Comparison of ENCODE assay signal across 1 cellular context in the genomic region with DNA sequence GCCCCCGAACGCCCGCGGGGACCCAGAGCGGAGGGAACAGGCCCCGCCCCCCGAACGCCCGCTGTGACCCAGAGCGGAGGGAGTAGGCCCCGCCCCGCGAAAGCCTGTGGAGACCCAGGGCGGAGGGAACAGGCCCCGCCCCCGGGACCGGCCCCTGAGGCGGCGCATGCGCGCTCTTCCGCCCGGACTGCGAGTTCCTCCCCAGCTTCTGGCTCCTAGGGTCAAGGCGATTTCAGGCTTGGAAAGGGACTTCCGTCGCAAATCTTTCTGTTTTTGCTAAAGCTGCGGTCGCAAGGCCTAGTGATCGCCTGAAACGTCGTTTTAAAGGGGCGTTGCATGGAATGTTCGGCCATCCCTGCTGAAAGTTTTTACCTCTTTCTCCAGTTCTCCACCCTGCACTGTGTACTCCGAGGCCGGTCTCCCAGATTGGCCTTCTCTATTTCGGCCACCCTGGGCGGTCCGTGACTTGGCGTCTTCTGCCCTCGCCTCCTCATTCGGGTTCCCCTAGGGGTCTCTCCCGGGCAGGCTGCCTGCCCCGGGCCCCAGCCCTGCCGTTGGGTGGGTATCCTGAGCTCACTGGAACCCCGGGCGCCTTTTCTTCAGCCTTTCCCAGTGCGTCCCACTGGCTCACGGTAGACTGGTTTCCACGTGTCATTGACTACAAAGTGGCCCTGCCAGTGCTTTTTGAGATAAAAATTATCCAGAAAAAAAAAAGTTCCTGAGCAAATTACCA.
A peak's percentile ranks its signal among the peaks of the same experiment; 100 is the strongest.
TF ChIP-seq lines count a peak whose summit lies in the region.

No MANE protein-coding gene starts in this region.

TF ChIP-seq in K562, 482 proteins besides CTCF, POLR2A, EP300 and RAD21 (continued from another document and continues in another):
- TF ChIP-seq ZNF165 (CRISPR knock-in tag; IDR thresholded peaks at IDR 0.05; ENCODE audit: borderline replicate concordance) (no peak), FOXK2 (conservative IDR thresholded peaks at IDR 0.05 in 1 of 2, IDR thresholded peaks at IDR 0.05 in 1 of 2; ENCODE audit: low read depth in 2 of 2) (no peak; a peak in 1 of 4 replicates), STAT5A (IDR thresholded peaks at IDR 0.05; ENCODE audit: borderline replicate concordance, low read length) (no peak), POU5F1 (IDR thresholded peaks at IDR 0.05; ENCODE audit: borderline replicate concordance, low read depth, low read length, partially characterized antibody) (no peak), POLR2H (tag; IDR thresholded peaks at IDR 0.05; ENCODE audit: low read depth) (peak; percentile 89), ZNF445 (CRISPR knock-in tag; IDR thresholded peaks at IDR 0.05; ENCODE audit: low read depth) (no peak), NFE2L1 (tag; IDR thresholded peaks at IDR 0.05; ENCODE audit: borderline replicate concordance, low read depth) (no peak), RBM14 (IDR thresholded peaks at IDR 0.05; ENCODE audit: borderline replicate concordance, insufficient read depth, low read depth, low read length) (no peak), POLR3G (IDR thresholded peaks at IDR 0.05; ENCODE audit: extremely low read depth, insufficient read length, insufficient replicate concordance) (no peak), SREBF2 (CRISPR knock-in tag; IDR thresholded peaks at IDR 0.05) (no peak), JUN (IDR thresholded peaks at IDR 0.05; ENCODE audit: borderline replicate concordance, low read depth, low read length) (no peak), JUN (CRISPR knock-in tag; IDR thresholded peaks at IDR 0.05; ENCODE audit: borderline replicate concordance) (no peak), MIER1 (IDR thresholded peaks at IDR 0.05; ENCODE audit: low read depth) (no peak), CEBPB (tag; IDR thresholded peaks at IDR 0.05) (no peak), POLR2B (IDR thresholded peaks at IDR 0.05; ENCODE audit: low read depth, partially characterized antibody) (peak; percentile 95), MCM2 (IDR thresholded peaks at IDR 0.05; ENCODE audit: low read depth) (no peak), ZNF140 (CRISPR knock-in tag; IDR thresholded peaks at IDR 0.05) (no peak), ZNF282 (CRISPR knock-in tag; IDR thresholded peaks at IDR 0.05) (no peak), HCFC1 (IDR thresholded peaks at IDR 0.05; ENCODE audit: low read depth, low read length) (peak; percentile 38; the same call in 1 of the 2 replicates), ZNF778 (CRISPR knock-in tag; IDR thresholded peaks at IDR 0.05) (no peak), MEIS2 (IDR thresholded peaks at IDR 0.05; ENCODE audit: partially characterized antibody) (peak; percentile 68), ZNF785 (CRISPR knock-in tag; IDR thresholded peaks at IDR 0.05) (no peak), ZNF609 (CRISPR knock-in tag; IDR thresholded peaks at IDR 0.05; ENCODE audit: borderline replicate concordance) (no peak), ZNF707 (CRISPR knock-in tag; conservative IDR thresholded peaks at IDR 0.05) (no peak), ZNF668 (CRISPR knock-in tag; IDR thresholded peaks at IDR 0.05) (peak; percentile 86), CREB1 (IDR thresholded peaks at IDR 0.05) (peak; percentile 72), CREB1 (CRISPR knock-in tag; IDR thresholded peaks at IDR 0.05) (no peak), ZNF354B (CRISPR knock-in tag; IDR thresholded peaks at IDR 0.05) (no peak), HDAC8 (tag; IDR thresholded peaks at IDR 0.05) (peak; percentile 70; the same call in 1 of the 2 replicates), ZNF780A (CRISPR knock-in tag; IDR thresholded peaks at IDR 0.05) (no peak), TCFL5 (CRISPR knock-in tag; conservative IDR thresholded peaks at IDR 0.05) (no peak), ARID4B (CRISPR knock-in tag; IDR thresholded peaks at IDR 0.05) (no peak), SAFB2 (IDR thresholded peaks at IDR 0.05; ENCODE audit: borderline replicate concordance, low read depth, low read length, severe bottlenecking) (no peak), SAP30 (IDR thresholded peaks at IDR 0.05; ENCODE audit: borderline replicate concordance, insufficient read depth, low read depth, low read length, poor library complexity, severe bottlenecking) (no peak), ZNF175 (CRISPR knock-in tag; IDR thresholded peaks at IDR 0.05; ENCODE audit: low read depth) (peak; percentile 85), MXD1 (CRISPR knock-in tag; IDR thresholded peaks at IDR 0.05; ENCODE audit: borderline replicate concordance, poor library complexity, severe bottlenecking) (no peak), TFAM (CRISPR knock-in tag; conservative IDR thresholded peaks at IDR 0.05) (no peak), POLR2G (IDR thresholded peaks at IDR 0.05; ENCODE audit: low read depth, low read length) (peak; percentile 87)
- TF ChIP-seq, protein P1, sequence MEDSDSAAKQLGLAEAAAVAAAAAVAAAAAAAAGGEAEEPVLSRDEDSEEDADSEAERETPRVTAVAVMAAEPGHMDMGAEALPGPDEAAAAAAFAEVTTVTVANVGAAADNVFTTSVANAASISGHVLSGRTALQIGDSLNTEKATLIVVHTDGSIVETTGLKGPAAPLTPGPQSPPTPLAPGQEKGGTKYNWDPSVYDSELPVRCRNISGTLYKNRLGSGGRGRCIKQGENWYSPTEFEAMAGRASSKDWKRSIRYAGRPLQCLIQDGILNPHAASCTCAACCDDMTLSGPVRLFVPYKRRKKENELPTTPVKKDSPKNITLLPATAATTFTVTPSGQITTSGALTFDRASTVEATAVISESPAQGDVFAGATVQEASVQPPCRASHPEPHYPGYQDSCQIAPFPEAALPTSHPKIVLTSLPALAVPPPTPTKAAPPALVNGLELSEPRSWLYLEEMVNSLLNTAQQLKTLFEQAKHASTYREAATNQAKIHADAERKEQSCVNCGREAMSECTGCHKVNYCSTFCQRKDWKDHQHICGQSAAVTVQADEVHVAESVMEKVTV (CRISPR knock-in tag; IDR thresholded peaks at IDR 0.05): no peak
- TF ChIP-seq, protein P2, sequence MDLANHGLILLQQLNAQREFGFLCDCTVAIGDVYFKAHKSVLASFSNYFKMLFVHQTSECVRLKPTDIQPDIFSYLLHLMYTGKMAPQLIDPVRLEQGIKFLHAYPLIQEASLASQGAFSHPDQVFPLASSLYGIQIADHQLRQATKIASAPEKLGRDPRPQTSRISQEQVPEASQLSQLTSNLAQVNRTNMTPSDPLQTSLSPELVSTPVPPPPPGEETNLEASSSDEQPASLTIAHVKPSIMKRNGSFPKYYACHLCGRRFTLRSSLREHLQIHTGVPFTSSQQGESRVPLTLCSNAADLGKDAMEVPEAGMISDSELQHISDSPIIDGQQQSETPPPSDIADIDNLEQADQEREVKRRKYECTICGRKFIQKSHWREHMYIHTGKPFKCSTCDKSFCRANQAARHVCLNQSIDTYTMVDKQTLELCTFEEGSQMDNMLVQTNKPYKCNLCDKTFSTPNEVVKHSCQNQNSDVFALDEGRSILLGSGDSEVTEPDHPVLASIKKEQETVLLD (IDR thresholded peaks at IDR 0.05): peak; percentile 68; the same call in 1 of the 2 replicates
- TF ChIP-seq, protein P3, sequence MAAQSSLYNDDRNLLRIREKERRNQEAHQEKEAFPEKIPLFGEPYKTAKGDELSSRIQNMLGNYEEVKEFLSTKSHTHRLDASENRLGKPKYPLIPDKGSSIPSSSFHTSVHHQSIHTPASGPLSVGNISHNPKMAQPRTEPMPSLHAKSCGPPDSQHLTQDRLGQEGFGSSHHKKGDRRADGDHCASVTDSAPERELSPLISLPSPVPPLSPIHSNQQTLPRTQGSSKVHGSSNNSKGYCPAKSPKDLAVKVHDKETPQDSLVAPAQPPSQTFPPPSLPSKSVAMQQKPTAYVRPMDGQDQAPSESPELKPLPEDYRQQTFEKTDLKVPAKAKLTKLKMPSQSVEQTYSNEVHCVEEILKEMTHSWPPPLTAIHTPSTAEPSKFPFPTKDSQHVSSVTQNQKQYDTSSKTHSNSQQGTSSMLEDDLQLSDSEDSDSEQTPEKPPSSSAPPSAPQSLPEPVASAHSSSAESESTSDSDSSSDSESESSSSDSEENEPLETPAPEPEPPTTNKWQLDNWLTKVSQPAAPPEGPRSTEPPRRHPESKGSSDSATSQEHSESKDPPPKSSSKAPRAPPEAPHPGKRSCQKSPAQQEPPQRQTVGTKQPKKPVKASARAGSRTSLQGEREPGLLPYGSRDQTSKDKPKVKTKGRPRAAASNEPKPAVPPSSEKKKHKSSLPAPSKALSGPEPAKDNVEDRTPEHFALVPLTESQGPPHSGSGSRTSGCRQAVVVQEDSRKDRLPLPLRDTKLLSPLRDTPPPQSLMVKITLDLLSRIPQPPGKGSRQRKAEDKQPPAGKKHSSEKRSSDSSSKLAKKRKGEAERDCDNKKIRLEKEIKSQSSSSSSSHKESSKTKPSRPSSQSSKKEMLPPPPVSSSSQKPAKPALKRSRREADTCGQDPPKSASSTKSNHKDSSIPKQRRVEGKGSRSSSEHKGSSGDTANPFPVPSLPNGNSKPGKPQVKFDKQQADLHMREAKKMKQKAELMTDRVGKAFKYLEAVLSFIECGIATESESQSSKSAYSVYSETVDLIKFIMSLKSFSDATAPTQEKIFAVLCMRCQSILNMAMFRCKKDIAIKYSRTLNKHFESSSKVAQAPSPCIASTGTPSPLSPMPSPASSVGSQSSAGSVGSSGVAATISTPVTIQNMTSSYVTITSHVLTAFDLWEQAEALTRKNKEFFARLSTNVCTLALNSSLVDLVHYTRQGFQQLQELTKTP (IDR thresholded peaks at IDR 0.05; ENCODE audit: low read depth in 1 of 2, partially characterized antibody in 2 of 2): peak in 1 of 2 experiments; percentile 38
- TF ChIP-seq, protein P4, sequence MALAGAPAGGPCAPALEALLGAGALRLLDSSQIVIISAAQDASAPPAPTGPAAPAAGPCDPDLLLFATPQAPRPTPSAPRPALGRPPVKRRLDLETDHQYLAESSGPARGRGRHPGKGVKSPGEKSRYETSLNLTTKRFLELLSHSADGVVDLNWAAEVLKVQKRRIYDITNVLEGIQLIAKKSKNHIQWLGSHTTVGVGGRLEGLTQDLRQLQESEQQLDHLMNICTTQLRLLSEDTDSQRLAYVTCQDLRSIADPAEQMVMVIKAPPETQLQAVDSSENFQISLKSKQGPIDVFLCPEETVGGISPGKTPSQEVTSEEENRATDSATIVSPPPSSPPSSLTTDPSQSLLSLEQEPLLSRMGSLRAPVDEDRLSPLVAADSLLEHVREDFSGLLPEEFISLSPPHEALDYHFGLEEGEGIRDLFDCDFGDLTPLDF (CRISPR knock-in tag; IDR thresholded peaks at IDR 0.05): no peak
